ENCODE assay signal across 18 cellular contexts in genomic region chr7:31695856-31696255, GRCh38.
DNase-seq lines count a peak whose midpoint lies in the region; ATAC-seq lines count a peak whose summit lies in the region.
"Had no signal": no experiment of that assay in that cellular context is flagged by ENCODE, and none has a peak within 500 bp of the region (broad histone marks: within the 10 kb centered on the region; RNA-seq: fewer than 3 reads in every experiment).

No MANE protein-coding gene starts in this region.

- H3K27me3 Mint-ChIP-seq in memory B cell: no peaks in the 10 kb centered on the region
- H3K27me3 Mint-ChIP-seq: activated naive CD8-positive, alpha-beta T cell treated with anti-CD3 and anti-CD28 coated beads, Interleukin-2, amount 10 ng/mL, durations not matched to agents 7 days and 5 days; T-helper 17 cell had no signal

- peaks cover 6% of the 10 kb centered on the region for H3K4me1 Mint-ChIP-seq in memory B cell
- H3K4me1 Mint-ChIP-seq: activated naive CD8-positive, alpha-beta T cell treated with anti-CD3 and anti-CD28 coated beads, Interleukin-2, amount 10 ng/mL, durations not matched to agents 7 days and 5 days; T-helper 17 cell had no signal

- peak; percentile 0 for DNase-seq in GM04503 (ENCODE audit: low read depth)
- peak; percentile 33 for DNase-seq in NCI-H69 (lab: John Stamatoyannopoulos, UW)
- no peak for DNase-seq in memory B cell (ENCODE audit: low spot score in 2 of 2)
- no peak for DNase-seq in effector CD8-positive, alpha-beta T cell (lab: John Stamatoyannopoulos, UW)
- no peak for DNase-seq in activated naive CD4-positive, alpha-beta T cell treated with Interleukin-2 at 50 U/mL for 16 hours
- DNase-seq: activated naive CD8-positive, alpha-beta T cell treated with anti-CD3 and anti-CD28 coated beads, Interleukin-2, amount 10 ng/mL, durations not matched to agents 7 days and 5 days; DMS79 treated with DMSO at 0.1 percent for 48 hours; H9; left lung; NCI-H1048; NCI-H2081 treated with DMSO at 0.1 percent for 48 hours; NCI-H510A treated with DMSO at 0.1 percent for 48 hours; stimulated activated naive CD4-positive, alpha-beta T cell; T-helper 17 cell had no signal

- H3K9me3 Mint-ChIP-seq in memory B cell: no peaks in the 10 kb centered on the region
- H3K9me3 Mint-ChIP-seq: activated naive CD8-positive, alpha-beta T cell treated with anti-CD3 and anti-CD28 coated beads, Interleukin-2, amount 10 ng/mL, durations not matched to agents 7 days and 5 days; H9; type B pancreatic cell had no signal

- no peaks in the 10 kb centered on the region for H3K36me3 Mint-ChIP-seq in memory B cell
- H3K36me3 Mint-ChIP-seq: activated naive CD8-positive, alpha-beta T cell treated with anti-CD3 and anti-CD28 coated beads, Interleukin-2, amount 10 ng/mL, durations not matched to agents 7 days and 5 days; type B pancreatic cell had no signal

- ATAC-seq in GM19324 (IDR thresholded peaks at IDR 0.05; ENCODE audit: low FRiP score, unreplicated experiment): peak; percentile 44
- peak; percentile 66 for ATAC-seq in memory B cell (ENCODE audit: low read depth)
- no peak for ATAC-seq in HG03159 (IDR thresholded peaks at IDR 0.05; ENCODE audit: unreplicated experiment)
- no peak for ATAC-seq in HG03378 (IDR thresholded peaks at IDR 0.05; ENCODE audit: unreplicated experiment)
- ATAC-seq: left lung, T-helper 17 cell had no signal

- H3K4me3 Mint-ChIP-seq in memory B cell: no peak overlapping the region
- H3K4me3 Mint-ChIP-seq: activated naive CD8-positive, alpha-beta T cell treated with anti-CD3 and anti-CD28 coated beads, Interleukin-2, amount 10 ng/mL, durations not matched to agents 7 days and 5 days; H9; T-helper 17 cell; type B pancreatic cell had no signal

- no peak overlapping the region for H3K27ac Mint-ChIP-seq in memory B cell
- H3K27ac Mint-ChIP-seq: activated naive CD8-positive, alpha-beta T cell treated with anti-CD3 and anti-CD28 coated beads, Interleukin-2, amount 10 ng/mL, durations not matched to agents 7 days and 5 days; H9; T-helper 17 cell; type B pancreatic cell had no signal

Comparison
In these comparisons a context has a peak if more than half of its experiments do, and no peak if none do; other contexts are left out.
1. DNase-seq: peak in GM04503 (single experiment) and NCI-H69 (single experiment); none in memory B cell (0 of 2), effector CD8-positive, alpha-beta T cell (single experiment) and activated naive CD4-positive, alpha-beta T cell treated with Interleukin-2 at 50 U/mL for 16 hours (single experiment).
2. ATAC-seq: peak in GM19324 (single experiment) and memory B cell (single experiment); none in HG03159 (single experiment) and HG03378 (single experiment).